Comparison of ENCODE assay signal across 16 cellular contexts in the genomic region with DNA sequence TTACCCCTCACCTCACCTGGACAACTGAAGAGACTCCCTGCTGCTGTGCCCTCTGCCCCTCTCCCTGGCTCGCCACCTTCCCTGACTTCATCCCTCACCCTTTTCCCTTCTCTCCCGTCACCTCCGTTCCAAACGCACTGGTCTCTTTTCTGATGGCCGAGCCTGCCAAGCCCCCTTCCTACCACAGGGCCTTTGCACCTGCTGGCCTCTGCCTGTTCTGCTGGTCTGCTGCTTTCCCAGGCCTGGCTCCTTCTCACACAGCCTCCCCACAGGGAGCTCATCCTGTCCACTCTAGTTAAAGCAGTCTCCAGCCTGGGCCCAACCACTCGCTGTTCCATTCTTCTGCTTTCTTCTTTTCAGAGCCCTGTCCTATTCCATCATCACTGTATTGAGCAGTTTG.
"Had no signal": no experiment of that assay in that cellular context is flagged by ENCODE, and none has a peak within 500 bp of the region (broad histone marks: within the 10 kb centered on the region; RNA-seq: fewer than 3 reads in every experiment).

No MANE protein-coding gene starts in this region.

- H3K4me3 Mint-ChIP-seq: activated CD4-positive, alpha-beta memory T cell treated with anti-CD3 and anti-CD28 coated beads for 36 hours; activated CD8-positive, alpha-beta memory T cell treated with anti-CD3 and anti-CD28 coated beads, Interleukin-2, amount 10 ng/mL, durations not matched to agents 7 days and 5 days; activated naive CD8-positive, alpha-beta T cell treated with anti-CD3 and anti-CD28 coated beads for 36 hours; activated T-cell treated with anti-CD3 and anti-CD28 coated beads, Interleukin-2, amount 50 U/mL, for 24 hours; T-cell had no signal

- DNase-seq: activated CD4-positive, alpha-beta memory T cell treated with anti-CD3 and anti-CD28 coated beads for 36 hours; activated CD4-positive, alpha-beta T cell treated with anti-CD3 and anti-CD28 coated beads for 1 hour; activated CD8-positive, alpha-beta memory T cell treated with anti-CD3 and anti-CD28 coated beads, Interleukin-2, amount 10 ng/mL, durations not matched to agents 7 days and 5 days; activated effector memory CD4-positive, alpha-beta T cell treated with anti-CD3 and anti-CD28 coated beads, Interleukin-2, amount 50 U/mL, for 16 hours; activated naive CD8-positive, alpha-beta T cell treated with anti-CD3 and anti-CD28 coated beads for 36 hours; activated T-cell treated with anti-CD3 and anti-CD28 coated beads, Interleukin-2, amount 50 U/mL, for 24 hours; aorta; dermis blood vessel endothelial cell; heart right ventricle; stimulated activated CD4-positive, alpha-beta T cell treated with anti-CD3 and anti-CD28 coated beads, Interleukin-12 subunit alpha, Interleukin-12 subunit beta, amount 100 ng/mL, for 4 hours; stimulated activated CD4-positive, alpha-beta T cell treated with anti-CD3 and anti-CD28 coated beads, Interleukin-2, amount 100 ng/mL, for 24 hours; stomach; T-cell; T1000 had no signal

- H3K27me3 Mint-ChIP-seq: activated CD4-positive, alpha-beta memory T cell treated with anti-CD3 and anti-CD28 coated beads for 36 hours; activated CD8-positive, alpha-beta memory T cell treated with anti-CD3 and anti-CD28 coated beads, Interleukin-2, amount 10 ng/mL, durations not matched to agents 7 days and 5 days; activated naive CD8-positive, alpha-beta T cell treated with anti-CD3 and anti-CD28 coated beads for 36 hours; activated T-cell treated with anti-CD3 and anti-CD28 coated beads, Interleukin-2, amount 50 U/mL, for 24 hours; T-cell had no signal

- H3K27ac Mint-ChIP-seq: activated CD4-positive, alpha-beta memory T cell treated with anti-CD3 and anti-CD28 coated beads for 36 hours; activated CD8-positive, alpha-beta memory T cell treated with anti-CD3 and anti-CD28 coated beads, Interleukin-2, amount 10 ng/mL, durations not matched to agents 7 days and 5 days; activated naive CD8-positive, alpha-beta T cell treated with anti-CD3 and anti-CD28 coated beads for 36 hours; activated T-cell treated with anti-CD3 and anti-CD28 coated beads, Interleukin-2, amount 50 U/mL, for 24 hours; T-cell had no signal

- H3K9me3 ChIP-seq: breast epithelium, gastroesophageal sphincter, heart right ventricle, stomach had no signal

- H3K4me3 ChIP-seq: breast epithelium, gastroesophageal sphincter, heart right ventricle, stomach had no signal

- H3K9me3 Mint-ChIP-seq: activated CD4-positive, alpha-beta memory T cell treated with anti-CD3 and anti-CD28 coated beads for 36 hours; activated naive CD8-positive, alpha-beta T cell treated with anti-CD3 and anti-CD28 coated beads for 36 hours; activated T-cell treated with anti-CD3 and anti-CD28 coated beads, Interleukin-2, amount 50 U/mL, for 24 hours; T-cell had no signal

- H3K27me3 ChIP-seq: breast epithelium, gastroesophageal sphincter, heart right ventricle, stomach had no signal
